Comparison of ENCODE assay signal across 9 cellular contexts in the genomic region with DNA sequence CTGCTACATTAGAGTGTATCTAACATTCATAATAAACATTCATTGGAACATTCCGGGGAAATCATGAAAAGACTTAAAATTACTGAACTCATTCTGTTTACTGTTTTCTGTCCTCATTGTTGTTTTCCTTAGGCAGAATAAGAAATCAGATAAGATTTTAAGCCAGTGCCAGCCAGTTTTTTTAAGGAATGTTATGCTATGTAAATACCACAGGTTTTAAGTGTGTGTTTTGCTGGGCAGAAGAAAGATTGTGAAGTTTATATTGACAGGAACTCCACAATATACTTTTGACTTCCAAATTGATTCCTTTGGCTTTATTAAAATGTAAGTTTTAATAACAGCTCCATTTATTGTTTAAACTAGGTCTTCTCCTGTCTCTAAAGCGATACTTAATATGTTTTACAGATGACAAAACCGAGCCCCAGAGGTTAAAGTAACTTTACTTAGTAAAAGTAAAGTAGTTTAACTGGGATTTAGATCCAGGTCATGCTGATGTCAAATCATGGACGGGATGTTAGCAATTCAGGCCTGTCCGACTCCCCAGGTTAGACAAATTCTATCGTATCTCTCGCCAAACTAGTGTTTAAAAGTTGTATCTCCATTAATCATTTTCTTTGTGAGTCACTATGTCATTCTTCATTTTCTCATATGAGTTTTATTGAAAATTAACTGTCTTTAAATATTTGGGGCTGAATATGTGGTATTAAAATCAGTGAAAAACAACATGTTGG. TPM values are rescaled to one million over a fixed set of nuclear protein-coding genes. Genes with fewer than 3 reads are reported as not detected.
DNase-seq lines count a peak whose midpoint lies in the region; ATAC-seq lines count a peak whose summit lies in the region.
"Had no signal": no experiment of that assay in that cellular context is flagged by ENCODE, and none has a peak within 500 bp of the region (broad histone marks: within the 10 kb centered on the region; RNA-seq: fewer than 3 reads in every experiment).

No MANE protein-coding gene starts in this region.

- no peaks in the 10 kb centered on the region for H3K9me3 ChIP-seq in stomach smooth muscle (ENCODE audit: control insufficient read depth in 2 of 2, low read length in 2 of 2)

- intact Hi-C loops in activated CD4-positive, alpha-beta T cell treated with anti-CD3 and anti-CD28 coated beads for 36 hours (cut with DNase I, micrococcal nuclease) = loop anchor here in 1 of 2 experiments (5.0 kb wide), 1 partner anchor 770 kb away; the partner anchor contains the start of gene TFCP2

- H3K4me3 ChIP-seq in stomach smooth muscle (ENCODE audit: low read length in 2 of 2) = peak overlapping the region; percentile 95 to 96

- DNase-seq in activated CD4-positive, alpha-beta T cell treated with anti-CD3 and anti-CD28 coated beads for 36 hours = no peak
- DNase-seq in activated CD4-positive, alpha-beta T cell treated with anti-CD3 and anti-CD28 coated beads for 48 hours = no peak
- DNase-seq in immature natural killer cell (no peak), COR-L47 (lab: John Stamatoyannopoulos, UW) (no peak), DMS79 treated with DMSO at 0.1 percent for 48 hours (lab: John Stamatoyannopoulos, UW) (no peak)

- H3K4me3 Mint-ChIP-seq in activated CD4-positive, alpha-beta T cell treated with anti-CD3 and anti-CD28 coated beads for 36 hours = peak overlapping the region; percentile 93
- H3K4me3 Mint-ChIP-seq in activated naive CD8-positive, alpha-beta T cell = peak overlapping the region; percentile 99
- peak overlapping the region; percentile 93 to 100 (median 95) for H3K4me3 Mint-ChIP-seq in immature natural killer cell

- CTCF ChIA-PET in activated CD4-positive, alpha-beta T cell treated with anti-CD3 and anti-CD28 coated beads for 36 hours (lab: Charles Lee) = interaction anchor here (0.6 to 1.0 kb wide), 3 partner anchors 21 to 351 kb away, joined by 3 to 6 read pairs (median 4); no protein-coding TSS in a partner anchor

- peak overlapping the region; percentile 92 for H3K27ac ChIP-seq in stomach smooth muscle (ENCODE audit: low read length)

- no peaks in the 10 kb centered on the region for H3K27me3 Mint-ChIP-seq in activated CD4-positive, alpha-beta T cell treated with anti-CD3 and anti-CD28 coated beads for 36 hours
- no peaks in the 10 kb centered on the region for H3K27me3 Mint-ChIP-seq in activated naive CD8-positive, alpha-beta T cell
- H3K27me3 Mint-ChIP-seq in immature natural killer cell (ENCODE audit: low read depth in 3 of 3) = peaks cover 5 to 9% (median 6%) of the 10 kb centered on the region in 3 donors

- no peaks in the 10 kb centered on the region for H3K36me3 ChIP-seq in stomach smooth muscle (ENCODE audit: control insufficient read depth in 2 of 2, insufficient read depth in 2 of 2, low read length in 2 of 2)

- peaks cover 13% of the 10 kb centered on the region for H3K4me1 Mint-ChIP-seq in activated CD4-positive, alpha-beta T cell treated with anti-CD3 and anti-CD28 coated beads for 36 hours
- H3K4me1 Mint-ChIP-seq in activated naive CD8-positive, alpha-beta T cell (ENCODE audit: low read depth) = peaks cover 33% of the 10 kb centered on the region
- peaks cover 32 to 38% of the 10 kb centered on the region in 2 donors for H3K4me1 Mint-ChIP-seq in immature natural killer cell

- H3K27me3 ChIP-seq in stomach smooth muscle (ENCODE audit: control insufficient read depth in 1 of 2, insufficient read depth in 2 of 2, low read length in 2 of 2) = no peaks in the 10 kb centered on the region

- peaks cover 16% of the 10 kb centered on the region for H3K4me1 ChIP-seq in stomach smooth muscle (ENCODE audit: control insufficient read depth, insufficient read depth, low read length)

- no peaks in the 10 kb centered on the region for H3K9me3 Mint-ChIP-seq in activated CD4-positive, alpha-beta T cell treated with anti-CD3 and anti-CD28 coated beads for 36 hours (ENCODE audit: low read depth)
- no peaks in the 10 kb centered on the region for H3K9me3 Mint-ChIP-seq in activated naive CD8-positive, alpha-beta T cell (ENCODE audit: low read depth)
- no peaks in the 10 kb centered on the region for H3K9me3 Mint-ChIP-seq in immature natural killer cell

- POLR2A ChIA-PET in activated CD4-positive, alpha-beta T cell treated with anti-CD3 and anti-CD28 coated beads for 36 hours (lab: Charles Lee) = interaction anchor here (0.7 kb wide), 1 partner anchor 318 kb away, joined by 4 read pairs; no protein-coding TSS in a partner anchor

- ATAC-seq in activated CD4-positive, alpha-beta T cell treated with anti-CD3 and anti-CD28 coated beads for 36 hours = no peak
- no peak for ATAC-seq in GM21367 (IDR thresholded peaks at IDR 0.05; ENCODE audit: unreplicated experiment)

- H3K36me3 Mint-ChIP-seq in activated CD4-positive, alpha-beta T cell treated with anti-CD3 and anti-CD28 coated beads for 36 hours (ENCODE audit: low read depth) = peaks cover 17% of the 10 kb centered on the region
- peaks cover 2% of the 10 kb centered on the region for H3K36me3 Mint-ChIP-seq in activated naive CD8-positive, alpha-beta T cell
- no peaks in the 10 kb centered on the region for H3K36me3 Mint-ChIP-seq in immature natural killer cell

- H3K9ac ChIP-seq in stomach smooth muscle (ENCODE audit: low read length in 2 of 2) = peak overlapping the region; percentile 52 to 98

- peak overlapping the region; percentile 39 for H3K27ac Mint-ChIP-seq in activated CD4-positive, alpha-beta T cell treated with anti-CD3 and anti-CD28 coated beads for 36 hours
- peak overlapping the region; percentile 17 for H3K27ac Mint-ChIP-seq in activated naive CD8-positive, alpha-beta T cell
- peak overlapping the region in 4 of 6 donors; percentile 9 to 95 (median 53) for H3K27ac Mint-ChIP-seq in immature natural killer cell

RNA-seq across cellular contexts. Expression of gene LARP4, which starts 1.8 kb away (rescaled TPM):
- 10 to 100 TPM; 66.3 to 72.4 TPM for total RNA-seq in activated CD4-positive, alpha-beta T cell treated with anti-CD3 and anti-CD28 coated beads for 36 hours
- 10 to 100 TPM; 11.2 to 18.2 (median 11.2) TPM for polyA plus RNA-seq in immature natural killer cell

RNA-seq across cellular contexts. Expression of gene FAM186A, which starts 6.0 kb away (rescaled TPM):
- not detected for total RNA-seq in activated CD4-positive, alpha-beta T cell treated with anti-CD3 and anti-CD28 coated beads for 36 hours
- polyA plus RNA-seq in immature natural killer cell = not detected
- total RNA-seq: M059J had no signal
